ENCODE assay signal across 23 cellular contexts in genomic region chr4:141169391-141169790, GRCh38. TPM values are rescaled to one million over a fixed set of nuclear protein-coding genes. Genes with fewer than 3 reads are reported as not detected.
DNase-seq lines count a peak whose midpoint lies in the region; FAIRE-seq lines count a peak whose summit lies in the region.
"Had no signal": no experiment of that assay in that cellular context is flagged by ENCODE, and none has a peak within 500 bp of the region (broad histone marks: within the 10 kb centered on the region; RNA-seq: fewer than 3 reads in every experiment).

No MANE protein-coding gene starts in this region.

- peak; percentile 33 for FAIRE-seq in small intestine (lab: Jason Lieb, UNC)
- FAIRE-seq: A204.1, GM12891, GM18507, GM19239, H1 had no signal

- no peaks in the 10 kb centered on the region for H3K27me3 ChIP-seq in small intestine (ENCODE audit: control insufficient read depth in 2 of 2, insufficient read depth in 2 of 2, low read length in 2 of 2)
- H3K27me3 ChIP-seq: BE2C; BLaER1 treated with 17β-estradiol and CSF1 and Interleukin-3, amounts not matched to agents 10 nM and 100 nM had no signal

- H3K36me3 ChIP-seq in small intestine (ENCODE audit: control insufficient read depth in 2 of 2, insufficient read depth in 2 of 2, low read length in 2 of 2), result no peaks in the 10 kb centered on the region
- H3K36me3 ChIP-seq: BE2C; BLaER1 treated with 17β-estradiol and CSF1 and Interleukin-3, amounts not matched to agents 10 nM and 100 nM had no signal

- no peak overlapping the region for H3K4me3 ChIP-seq in small intestine (ENCODE audit: low read depth in 1 of 2, low read length in 2 of 2)
- H3K4me3 ChIP-seq: BLaER1 treated with 17β-estradiol and CSF1 and Interleukin-3, amounts not matched to agents 10 nM and 100 nM; GM23248 had no signal

- no peaks in the 10 kb centered on the region for H3K9me3 ChIP-seq in small intestine (ENCODE audit: control insufficient read depth, low read depth)
- H3K9me3 ChIP-seq: BE2C had no signal

- DNase-seq in DMS53 (lab: John Stamatoyannopoulos, UW) (peak; percentile 24), DMS53 treated with DMSO at 0.1 percent for 48 hours (lab: John Stamatoyannopoulos, UW; ENCODE audit: unreplicated experiment) (no peak), kidney glomerular epithelial cell (lab: John Stamatoyannopoulos, UW) (peak; percentile 61), small intestine (no peak), AG08396 (ENCODE audit: low spot score) (no peak), NCI-H187 treated with DMSO at 0.1 percent for 48 hours (lab: John Stamatoyannopoulos, UW) (no peak)
- DNase-seq: AML-193; BE2C; CD4-positive, alpha-beta memory T cell; COR-L47; DMS153; DMS79 treated with DMSO at 0.1 percent for 48 hours; GF-D8; GM23248; H7; HCEC 1CT had no signal

- H3K27ac ChIP-seq in small intestine (ENCODE audit: low read depth in 1 of 2, low read length in 1 of 2), result no peak overlapping the region
- H3K27ac ChIP-seq: 22Rv1; BLaER1 treated with 17β-estradiol and CSF1 and Interleukin-3, amounts not matched to agents 10 nM and 100 nM; GM23248 had no signal

- no peaks in the 10 kb centered on the region for H3K4me1 ChIP-seq in small intestine (ENCODE audit: control insufficient read depth in 2 of 2, insufficient read depth in 1 of 2, low read depth in 1 of 2, low read length in 1 of 2)
- H3K4me1 ChIP-seq: BE2C had no signal

RNA-seq across cellular contexts. Expression of gene RNF150, which starts 36.1 kb away (rescaled TPM):
- polyA plus RNA-seq in small intestine, result 1 to 10 TPM in 1 of 3 donors, under 1 TPM in 1, not detected in 1; 0.27 to 1.1 TPM
- polyA plus RNA-seq: CD4-positive, alpha-beta memory T cell had no signal

RNA-seq across cellular contexts. Expression of gene ZNF330, which starts 51.3 kb away (rescaled TPM):
- polyA plus RNA-seq in small intestine, result 10 to 100 TPM; 17.9 to 25.4 (median 22.3) TPM

Comparison
In these comparisons a context has a peak if more than half of its experiments do, and no peak if none do; other contexts are left out.
1. DNase-seq: peak in DMS53 (single experiment) and kidney glomerular epithelial cell (single experiment); none in DMS53 treated with DMSO at 0.1 percent for 48 hours (single experiment), small intestine (single experiment), AG08396 (single experiment) and NCI-H187 treated with DMSO at 0.1 percent for 48 hours (single experiment).